Comparison of ENCODE assay signal across 8 cellular contexts in genomic region chr14:92728781-92729364, GRCh38. TPM values are rescaled to one million over a fixed set of nuclear protein-coding genes. Genes with fewer than 3 reads are reported as not detected.
DNase-seq lines count a peak whose midpoint lies in the region; ATAC-seq lines count a peak whose summit lies in the region.

No MANE protein-coding gene starts in this region.

- POLR2A ChIA-PET in activated CD4-positive, alpha-beta T cell treated with anti-CD3 and anti-CD28 coated beads, Interleukin-2, amount 10 ng/mL, durations not matched to agents 7 days and 5 days (lab: Charles Lee) = no interaction called here

- DNase-seq in activated CD4-positive, alpha-beta T cell treated with anti-CD3 and anti-CD28 coated beads, Interleukin-2, amount 10 ng/mL, durations not matched to agents 7 days and 5 days = peak; percentile 32
- no peak for DNase-seq in activated CD4-positive, alpha-beta T cell treated with anti-CD3 and anti-CD28 coated beads, Interleukin-2, amount 50 U/mL, for 1 hour
- peak; percentile 53 to 59 for DNase-seq in activated CD4-positive, alpha-beta T cell treated with anti-CD3 and anti-CD28 coated beads, Interleukin-2, amount 50 U/mL, for 48 hours
- no peak for DNase-seq in naive B cell
- DNase-seq in hepatic stellate cell (ENCODE audit: low spot score) = no peak

- CTCF ChIA-PET in activated CD4-positive, alpha-beta T cell treated with anti-CD3 and anti-CD28 coated beads, Interleukin-2, amount 10 ng/mL, durations not matched to agents 7 days and 5 days (lab: Charles Lee) = interaction anchor here (0.7 to 1.7 kb wide), 2 partner anchors 16 to 364 kb away, joined by 3 to 4 read pairs; no protein-coding TSS in a partner anchor

- no peak overlapping the region for H3K4me3 Mint-ChIP-seq in activated CD4-positive, alpha-beta T cell treated with anti-CD3 and anti-CD28 coated beads, Interleukin-2, amount 10 ng/mL, durations not matched to agents 7 days and 5 days
- H3K4me3 Mint-ChIP-seq in naive B cell = peak overlapping the region in 1 of 8 donors; percentile 2

- H3K27me3 Mint-ChIP-seq in activated CD4-positive, alpha-beta T cell treated with anti-CD3 and anti-CD28 coated beads, Interleukin-2, amount 10 ng/mL, durations not matched to agents 7 days and 5 days = peaks cover 13% of the 10 kb centered on the region
- H3K27me3 Mint-ChIP-seq in naive B cell = no peaks in the 10 kb centered on the region

- peaks cover 24% of the 10 kb centered on the region for H3K4me1 Mint-ChIP-seq in activated CD4-positive, alpha-beta T cell treated with anti-CD3 and anti-CD28 coated beads, Interleukin-2, amount 10 ng/mL, durations not matched to agents 7 days and 5 days
- peaks cover 0 to 8% (median 8%) of the 10 kb centered on the region in 3 donors for H3K4me1 Mint-ChIP-seq in naive B cell

- ATAC-seq in HG03139 (IDR thresholded peaks at IDR 0.05; ENCODE audit: unreplicated experiment) (peak; percentile 55), naive B cell (ENCODE audit: low read depth in 2 of 2) (peak; percentile 41 to 56), HG03571 (IDR thresholded peaks at IDR 0.05; ENCODE audit: unreplicated experiment) (no peak), GM18498 (IDR thresholded peaks at IDR 0.05; ENCODE audit: unreplicated experiment) (no peak)

- H3K9me3 Mint-ChIP-seq in activated CD4-positive, alpha-beta T cell treated with anti-CD3 and anti-CD28 coated beads, Interleukin-2, amount 10 ng/mL, durations not matched to agents 7 days and 5 days = peaks cover 11% of the 10 kb centered on the region
- H3K9me3 Mint-ChIP-seq in naive B cell = peaks cover 0 to 4% (median 0%) of the 10 kb centered on the region in 7 donors

- H3K27ac Mint-ChIP-seq in activated CD4-positive, alpha-beta T cell treated with anti-CD3 and anti-CD28 coated beads, Interleukin-2, amount 10 ng/mL, durations not matched to agents 7 days and 5 days = no peak overlapping the region
- peak overlapping the region in 1 of 6 donors; percentile 9 for H3K27ac Mint-ChIP-seq in naive B cell

- peaks cover 9% of the 10 kb centered on the region for H3K36me3 Mint-ChIP-seq in activated CD4-positive, alpha-beta T cell treated with anti-CD3 and anti-CD28 coated beads, Interleukin-2, amount 10 ng/mL, durations not matched to agents 7 days and 5 days (ENCODE audit: low read depth)
- H3K36me3 Mint-ChIP-seq in naive B cell = peaks cover 32 to 38% of the 10 kb centered on the region in 2 donors

RNA-seq across cellular contexts. Expression of gene LGMN, which starts 19.6 kb away (rescaled TPM):
- 1 to 10 TPM; 4.7 to 4.8 TPM for total RNA-seq in activated CD4-positive, alpha-beta T cell treated with anti-CD3 and anti-CD28 coated beads, Interleukin-2, amount 10 ng/mL, durations not matched to agents 7 days and 5 days
- 10 to 100 TPM in 4 of 6 donors, 1 to 10 TPM in 2; 9.1 to 22.1 (median 13.2) TPM for polyA plus RNA-seq in naive B cell (ENCODE audit: low read depth in 6 of 6)

Comparison
In these comparisons a context has a peak if more than half of its experiments do, and no peak if none do; other contexts are left out.
1. DNase-seq: peak in activated CD4-positive, alpha-beta T cell treated with anti-CD3 and anti-CD28 coated beads, Interleukin-2, amount 10 ng/mL, durations not matched to agents 7 days and 5 days (single experiment) and activated CD4-positive, alpha-beta T cell treated with anti-CD3 and anti-CD28 coated beads, Interleukin-2, amount 50 U/mL, for 48 hours (2 of 2); none in activated CD4-positive, alpha-beta T cell treated with anti-CD3 and anti-CD28 coated beads, Interleukin-2, amount 50 U/mL, for 1 hour (single experiment), naive B cell (single experiment) and hepatic stellate cell (single experiment).
2. ATAC-seq: peak in HG03139 (single experiment) and naive B cell (2 of 2); none in HG03571 (single experiment) and GM18498 (single experiment).